9 cellular contexts compared by ENCODE assay signal in genomic region chr4:2930821-2931764, GRCh38. TPM values are rescaled to one million over a fixed set of nuclear protein-coding genes. Genes with fewer than 3 reads are reported as not detected.
DNase-seq lines count a peak whose midpoint lies in the region; ATAC-seq and TF ChIP-seq lines count a peak whose summit lies in the region.
"Had no signal": no experiment of that assay in that cellular context is flagged by ENCODE, and none has a peak within 500 bp of the region (broad histone marks: within the 10 kb centered on the region; RNA-seq: fewer than 3 reads in every experiment).

No MANE protein-coding gene starts in this region.

- no peaks in the 10 kb centered on the region for H3K27me3 Mint-ChIP-seq in activated T-cell treated with anti-CD3 and anti-CD28 coated beads, Interleukin-2, amount 50 U/mL, for 4 hours (ENCODE audit: low read depth)

- no peaks in the 10 kb centered on the region for H3K9me3 ChIP-seq in tibial artery

- peaks cover 0 to 38% (median 19%) of the 10 kb centered on the region in 4 donors for H3K4me1 ChIP-seq in tibial artery

- H3K9me3 Mint-ChIP-seq in activated T-cell treated with anti-CD3 and anti-CD28 coated beads, Interleukin-2, amount 50 U/mL, for 4 hours = no peaks in the 10 kb centered on the region

- H3K4me1 Mint-ChIP-seq in activated T-cell treated with anti-CD3 and anti-CD28 coated beads, Interleukin-2, amount 50 U/mL, for 4 hours (ENCODE audit: low read depth) = peaks cover 24% of the 10 kb centered on the region

- no peak for ATAC-seq in activated CD4-positive, CD25-positive, alpha-beta regulatory T cell treated with anti-CD3 and anti-CD28 coated beads, Interleukin-2, amount 50 U/mL, for 24 hours
- no peak for ATAC-seq in activated T-cell treated with anti-CD3 and anti-CD28 coated beads, Interleukin-2, amount 50 U/mL, for 4 hours
- ATAC-seq in GM19328 (IDR thresholded peaks at IDR 0.05; ENCODE audit: unreplicated experiment) = no peak

- intact Hi-C loops in tibial artery (cut with DNase I; ENCODE audit: low total_unique reads) = loop anchor here (10.0 kb wide), 2 partner anchors 166 to 1956 kb away; partner anchors contain the start of gene DGKQ

- H3K27me3 ChIP-seq in tibial artery = no peaks in the 10 kb centered on the region

- H3K4me3 Mint-ChIP-seq in activated T-cell treated with anti-CD3 and anti-CD28 coated beads, Interleukin-2, amount 50 U/mL, for 4 hours = peak overlapping the region; percentile 93

- peak overlapping the region; percentile 4 to 29 for H3K27ac ChIP-seq in tibial artery

- peaks cover 19% of the 10 kb centered on the region for H3K36me3 Mint-ChIP-seq in activated T-cell treated with anti-CD3 and anti-CD28 coated beads, Interleukin-2, amount 50 U/mL, for 4 hours (ENCODE audit: insufficient read depth)

- DNase-seq in activated CD4-positive, CD25-positive, alpha-beta regulatory T cell treated with anti-CD3 and anti-CD28 coated beads, Interleukin-2, amount 50 U/mL, for 72 hours = peak; percentile 37
- no peak for DNase-seq in activated T-cell treated with anti-CD3 and anti-CD28 coated beads, Interleukin-2, amount 50 U/mL, for 4 hours
- DNase-seq in islet precursor cell (peak; percentile 55), tibial artery (peak; percentile 23 to 72), A172 (ENCODE audit: low spot score) (no peak), NCI-H226 (no peak)
- DNase-seq: NCI-H187 had no signal

- no peak overlapping the region for H3K4me3 ChIP-seq in tibial artery

- no peak for TF ChIP-seq CTCF in tibial artery (IDR thresholded peaks at IDR 0.05)

- peaks cover 19 to 68% (median 52%) of the 10 kb centered on the region in 3 donors for H3K36me3 ChIP-seq in tibial artery

RNA-seq across cellular contexts. Expression of gene NOP14, which starts 32.1 kb away (rescaled TPM):
- 100 to 1,000 TPM; 165 to 187 (median 179) TPM for total RNA-seq in activated T-cell treated with anti-CD3 and anti-CD28 coated beads, Interleukin-2, amount 50 U/mL, for 4 hours
- total RNA-seq in A172 (2014; rRNA removed; shearing (Covaris generic)) = 23.8 and 33.1 TPM in 2 replicates

RNA-seq across cellular contexts. Expression of gene GRK4, which starts 32.3 kb away (rescaled TPM):
- total RNA-seq in activated T-cell treated with anti-CD3 and anti-CD28 coated beads, Interleukin-2, amount 50 U/mL, for 4 hours = 1 to 10 TPM; 2.7 to 3.0 (median 2.9) TPM
- total RNA-seq in A172 (2014; rRNA removed; shearing (Covaris generic)) = 4.9 and 8.5 TPM in 2 replicates

Comparison
In these comparisons a context has a peak if more than half of its experiments do, and no peak if none do; other contexts are left out.
1. DNase-seq: peak in activated CD4-positive, CD25-positive, alpha-beta regulatory T cell treated with anti-CD3 and anti-CD28 coated beads, Interleukin-2, amount 50 U/mL, for 72 hours (single experiment), islet precursor cell (single experiment) and tibial artery (2 of 2); none in activated T-cell treated with anti-CD3 and anti-CD28 coated beads, Interleukin-2, amount 50 U/mL, for 4 hours (single experiment), A172 (single experiment) and NCI-H226 (single experiment).